8 cellular contexts compared by ENCODE assay signal in the genomic region with DNA sequence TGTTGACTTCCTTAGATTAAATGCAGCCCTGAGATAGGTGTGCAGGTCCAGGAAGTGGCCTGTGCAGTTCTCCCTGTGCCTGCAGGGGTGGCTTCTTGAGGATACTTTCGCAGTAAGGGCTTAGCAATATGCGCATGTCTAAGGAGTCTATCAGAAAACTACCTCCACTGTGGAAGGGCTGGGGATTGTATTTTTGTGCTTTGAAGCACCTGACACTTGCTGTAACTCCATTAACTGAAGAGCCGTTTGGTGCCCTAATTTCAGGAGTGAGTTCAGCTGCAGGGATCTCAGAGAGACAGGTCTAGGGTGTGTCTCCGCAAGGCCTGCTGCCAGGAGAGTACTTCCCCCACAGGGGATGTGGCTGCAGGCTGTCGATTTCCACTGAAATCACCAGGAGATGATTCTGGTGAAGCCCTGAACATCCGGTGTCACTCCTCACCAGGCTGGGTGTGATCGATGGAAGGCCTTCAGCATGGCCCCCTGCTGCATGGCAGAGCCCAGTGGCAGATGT.
DNase-seq lines count a peak whose midpoint lies in the region; ATAC-seq and FAIRE-seq lines count a peak whose summit lies in the region.

No MANE protein-coding gene starts in this region.

- FAIRE-seq in GM19239 (lab: Jason Lieb, UNC) = no peak

- no peaks in the 10 kb centered on the region for H3K9me3 Mint-ChIP-seq in stimulated activated memory B cell treated with anti-CD40 and anti-IgM and Interleukin-4, amounts not matched to agents 10 μg/mL and 1 μg/mL and 100 μg/mL, for 72 hours

- peak overlapping the region; percentile 98 for H3K27ac ChIP-seq in KOPT-K1 (ENCODE audit: low read depth, low read length, poor library complexity, severe bottlenecking)

- peak; percentile 51 for ATAC-seq in stimulated activated memory B cell treated with anti-CD40 and anti-IgM and Interleukin-4, amounts not matched to agents 10 μg/mL and 1 μg/mL and 100 μg/mL, for 72 hours
- ATAC-seq in HG03469 (IDR thresholded peaks at IDR 0.05; ENCODE audit: unreplicated experiment) = no peak

- H3K36me3 ChIP-seq in KOPT-K1 (ENCODE audit: insufficient read depth, low read length) = peaks cover 25% of the 10 kb centered on the region

- no peak overlapping the region for H3K27ac Mint-ChIP-seq in stimulated activated memory B cell treated with anti-CD40 and anti-IgM and Interleukin-4, amounts not matched to agents 10 μg/mL and 1 μg/mL and 100 μg/mL, for 72 hours

- H3K4me3 Mint-ChIP-seq in stimulated activated memory B cell treated with anti-CD40 and anti-IgM and Interleukin-4, amounts not matched to agents 10 μg/mL and 1 μg/mL and 100 μg/mL, for 72 hours = peak overlapping the region; percentile 54

- H3K36me3 Mint-ChIP-seq in stimulated activated memory B cell treated with anti-CD40 and anti-IgM and Interleukin-4, amounts not matched to agents 10 μg/mL and 1 μg/mL and 100 μg/mL, for 72 hours = peaks cover 37% of the 10 kb centered on the region

- H3K4me1 Mint-ChIP-seq in stimulated activated memory B cell treated with anti-CD40 and anti-IgM and Interleukin-4, amounts not matched to agents 10 μg/mL and 1 μg/mL and 100 μg/mL, for 72 hours = peaks cover 63% of the 10 kb centered on the region

- peak; percentile 28 for DNase-seq in NK-92 treated with Interleukin-12 subunit alpha and Interleukin-12 subunit beta, amount 100 ng/mL, for 24 hours (lab: John Stamatoyannopoulos, UW)
- DNase-seq in NK-92 (lab: John Stamatoyannopoulos, UW; ENCODE audit: unreplicated experiment) = no peak
- DNase-seq in activated T-helper 1 cell treated with Interleukin-2 at 50 U/mL for 16 hours (ENCODE audit: low read depth) = peak; percentile 48
- no peak for DNase-seq in DMS 273 (lab: John Stamatoyannopoulos, UW; ENCODE audit: unreplicated experiment)
- DNase-seq in GM19239 (ENCODE audit: insufficient read length, low spot score) = no peak

- H3K27me3 Mint-ChIP-seq in stimulated activated memory B cell treated with anti-CD40 and anti-IgM and Interleukin-4, amounts not matched to agents 10 μg/mL and 1 μg/mL and 100 μg/mL, for 72 hours = no peaks in the 10 kb centered on the region

- H3K9me3 ChIP-seq in KOPT-K1 (ENCODE audit: insufficient read depth, low read length, poor library complexity, severe bottlenecking) = no peaks in the 10 kb centered on the region

Comparison
In these comparisons a context has a peak if more than half of its experiments do, and no peak if none do; other contexts are left out.
1. DNase-seq: peak in NK-92 treated with Interleukin-12 subunit alpha and Interleukin-12 subunit beta, amount 100 ng/mL, for 24 hours (single experiment) and activated T-helper 1 cell treated with Interleukin-2 at 50 U/mL for 16 hours (single experiment); none in NK-92 (single experiment), DMS 273 (single experiment) and GM19239 (single experiment).